Comparison of ENCODE assay signal across 8 cellular contexts in the genomic region with DNA sequence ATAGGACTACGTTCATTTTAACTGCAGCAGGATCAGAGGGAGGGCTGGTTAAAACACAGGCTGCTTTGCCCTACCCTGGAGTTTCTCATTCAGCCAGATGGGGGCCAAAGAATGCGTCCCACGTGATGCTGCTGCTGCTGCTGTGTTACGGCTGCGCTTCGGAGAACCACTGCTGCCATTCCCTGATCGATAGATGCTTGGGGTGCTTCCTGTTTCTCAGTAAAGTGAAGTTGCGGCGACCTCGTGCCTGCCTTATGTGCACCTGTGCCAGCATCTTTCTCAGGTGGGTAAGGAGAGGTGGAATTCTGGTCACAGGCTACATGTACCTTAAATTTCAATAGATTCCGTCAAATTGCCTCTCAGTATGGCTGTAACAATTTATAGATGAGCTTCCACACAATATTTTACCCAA. TPM values are rescaled to one million over a fixed set of nuclear protein-coding genes. Genes with fewer than 3 reads are reported as not detected.
A peak's percentile ranks its signal among the peaks of the same experiment; 100 is the strongest.
DNase-seq lines count a peak whose midpoint lies in the region; ATAC-seq and TF ChIP-seq lines count a peak whose summit lies in the region.

No MANE protein-coding gene starts in this region.

- TF ChIP-seq CTCF in RWPE1 (conservative IDR thresholded peaks at IDR 0.05; ENCODE audit: low read depth) (no peak), dorsolateral prefrontal cortex (IDR thresholded peaks at IDR 0.05 in 54 of 56, conservative IDR thresholded peaks at IDR 0.05 in 2 of 56; ENCODE audit: low read depth in 1 of 56, partially characterized antibody in 56 of 56) (peak in 13 of 56 donors; percentile 6 to 46 (median 14)), natural killer cell (IDR thresholded peaks at IDR 0.05) (no peak), Peyer's patch (IDR thresholded peaks at IDR 0.05) (no peak)

- H3K27me3 ChIP-seq in dorsolateral prefrontal cortex (no peaks in the 10 kb centered on the region), Peyer's patch (no peaks in the 10 kb centered on the region)

- CTCF ChIA-PET in RWPE1 (lab: Yijun Ruan, JAX): interaction anchor here (0.6 to 1.2 kb wide), 4 partner anchors 55 to 1770 kb away, joined by 3 to 4 read pairs (median 4); no protein-coding TSS in a partner anchor

- H3K9me3 Mint-ChIP-seq in natural killer cell: no peaks in the 10 kb centered on the region

- no peaks in the 10 kb centered on the region for H3K36me3 Mint-ChIP-seq in natural killer cell

- intact Hi-C loops in dorsolateral prefrontal cortex (cut with DNase I) (loop anchor here in 1 of 2 donors (2.0 to 10.0 kb wide), 4 partner anchors 158 to 1116 kb away; a partner anchor contains a TSS), natural killer cell (cut with micrococcal nuclease) (loop anchor here (5.0 kb wide), 2 partner anchors 134 to 161 kb away; a partner anchor contains a TSS)

- peaks cover 0 to 3% of the 10 kb centered on the region in 2 donors for H3K27me3 Mint-ChIP-seq in natural killer cell (ENCODE audit: low read depth in 2 of 2)

- DNase-seq in NCI-H1417 (lab: John Stamatoyannopoulos, UW) (peak in 2 of 3 experiments; percentile 41 to 67), NCI-H1417 treated with DMSO at 0.1 percent for 48 hours (lab: John Stamatoyannopoulos, UW) (no peak), RWPE1 (ENCODE audit: low spot score) (peak; percentile 47), dorsolateral prefrontal cortex (peak in 5 of 10 donors; percentile 38 to 65 (median 47)), natural killer cell (no peak), GDM1 (lab: John Stamatoyannopoulos, UW) (no peak), Peyer's patch (no peak)

- H3K27ac ChIP-seq in RWPE1: no peak overlapping the region
- peak overlapping the region in 8 of 59 donors; percentile 28 to 73 (median 57) for H3K27ac ChIP-seq in dorsolateral prefrontal cortex
- no peak overlapping the region for H3K27ac ChIP-seq in Peyer's patch

- peaks cover 6 to 12% of the 10 kb centered on the region in 2 donors for H3K4me1 Mint-ChIP-seq in natural killer cell

- ATAC-seq in natural killer cell (peak; percentile 48 to 87 (median 62)), GM21825 (IDR thresholded peaks at IDR 0.05; ENCODE audit: unreplicated experiment) (no peak)

- peak overlapping the region; percentile 85 for H3K4me3 Mint-ChIP-seq in natural killer cell

- H3K4me1 ChIP-seq in Peyer's patch: peaks cover 0 to 4% (median 0%) of the 10 kb centered on the region in 4 donors

- peak overlapping the region in 39 of 59 donors; percentile 8 to 64 (median 40) for H3K4me3 ChIP-seq in dorsolateral prefrontal cortex
- H3K4me3 ChIP-seq in Peyer's patch: no peak overlapping the region

- TF ChIP-seq POLR2A in Peyer's patch (IDR thresholded peaks at IDR 0.05): no peak

- H3K27ac Mint-ChIP-seq in natural killer cell: no peak overlapping the region

- POLR2A ChIA-PET in RWPE1 (lab: Yijun Ruan, JAX; ENCODE audit: low non-redundant PET): no interaction called here

- H3K36me3 ChIP-seq in Peyer's patch: no peaks in the 10 kb centered on the region

- H3K9me3 ChIP-seq in Peyer's patch: no peaks in the 10 kb centered on the region

RNA-seq across cellular contexts. Expression of a gene that starts 24.7 kb away (rescaled TPM):
- 10 to 100 TPM in 45 of 120 experiments, 1 to 10 TPM in 75; 1.9 to 37.0 (median 8.6) TPM for total RNA-seq in dorsolateral prefrontal cortex
- 10 to 100 TPM; 25.9 to 53.2 (median 30.8) TPM for total RNA-seq in natural killer cell
- total RNA-seq in Peyer's patch: 1 to 10 TPM in 1 of 4 donors, under 1 TPM in 3; under 0.01 to 1.1 (median 0.22) TPM

Comparison
In these comparisons a context has a peak if more than half of its experiments do, and no peak if none do; other contexts are left out.
1. DNase-seq: peak in NCI-H1417 (2 of 3) and RWPE1 (single experiment); none in NCI-H1417 treated with DMSO at 0.1 percent for 48 hours (single experiment), natural killer cell (single experiment), GDM1 (single experiment) and Peyer's patch (0 of 3).
2. H3K4me3 ChIP-seq: peak in dorsolateral prefrontal cortex (39 of 59); none in Peyer's patch (0 of 4).